1 cellular context compared by ENCODE assay signal in the genomic region with DNA sequence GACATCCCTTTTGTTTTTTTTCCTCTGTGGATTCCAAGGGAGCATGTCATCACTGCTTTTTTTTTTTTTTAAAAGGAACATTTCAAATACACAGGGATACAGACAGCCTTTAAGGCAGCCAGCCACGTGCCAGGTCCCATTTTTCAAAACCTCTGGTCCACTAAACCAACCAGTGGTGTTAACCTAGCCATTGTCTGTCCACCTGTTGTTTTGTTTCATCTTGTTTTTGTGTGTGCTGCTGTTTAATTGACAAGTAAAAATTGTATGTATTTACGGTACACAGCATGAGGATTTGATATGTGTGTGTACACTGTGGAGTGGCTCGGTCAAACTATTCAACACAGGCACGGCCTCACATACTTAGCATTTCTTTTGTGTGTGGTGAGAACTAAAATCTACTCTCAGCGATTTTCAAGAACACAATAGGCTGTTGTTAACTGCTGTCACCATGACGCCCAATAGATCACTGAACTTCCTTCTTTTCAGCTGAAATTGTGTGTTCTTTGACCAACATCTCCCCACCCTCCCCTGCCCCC.
A peak's percentile ranks its signal among the peaks of the same experiment; 100 is the strongest.
TF ChIP-seq lines count a peak whose summit lies in the region.

No MANE protein-coding gene starts in this region.

TF ChIP-seq in HepG2, 621 proteins besides CTCF, POLR2A, EP300 and RAD21 (continued from another document and continues in another):
- TF ChIP-seq, protein P1, sequence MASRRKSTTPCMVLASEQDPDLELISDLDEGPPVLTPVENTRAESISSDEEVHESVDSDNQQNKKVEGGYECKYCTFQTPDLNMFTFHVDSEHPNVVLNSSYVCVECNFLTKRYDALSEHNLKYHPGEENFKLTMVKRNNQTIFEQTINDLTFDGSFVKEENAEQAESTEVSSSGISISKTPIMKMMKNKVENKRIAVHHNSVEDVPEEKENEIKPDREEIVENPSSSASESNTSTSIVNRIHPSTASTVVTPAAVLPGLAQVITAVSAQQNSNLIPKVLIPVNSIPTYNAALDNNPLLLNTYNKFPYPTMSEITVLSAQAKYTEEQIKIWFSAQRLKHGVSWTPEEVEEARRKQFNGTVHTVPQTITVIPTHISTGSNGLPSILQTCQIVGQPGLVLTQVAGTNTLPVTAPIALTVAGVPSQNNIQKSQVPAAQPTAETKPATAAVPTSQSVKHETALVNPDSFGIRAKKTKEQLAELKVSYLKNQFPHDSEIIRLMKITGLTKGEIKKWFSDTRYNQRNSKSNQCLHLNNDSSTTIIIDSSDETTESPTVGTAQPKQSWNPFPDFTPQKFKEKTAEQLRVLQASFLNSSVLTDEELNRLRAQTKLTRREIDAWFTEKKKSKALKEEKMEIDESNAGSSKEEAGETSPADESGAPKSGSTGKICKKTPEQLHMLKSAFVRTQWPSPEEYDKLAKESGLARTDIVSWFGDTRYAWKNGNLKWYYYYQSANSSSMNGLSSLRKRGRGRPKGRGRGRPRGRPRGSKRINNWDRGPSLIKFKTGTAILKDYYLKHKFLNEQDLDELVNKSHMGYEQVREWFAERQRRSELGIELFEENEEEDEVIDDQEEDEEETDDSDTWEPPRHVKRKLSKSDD (CRISPR knock-in tag; IDR thresholded peaks at IDR 0.05; ENCODE audit: low read depth): 0 out of 2 replicates have a peak, but pooled peaks have one; percentile 20
- TF ChIP-seq PLRG1 (conservative IDR thresholded peaks at IDR 0.05): no peak
- TF ChIP-seq ZNF691 (CRISPR knock-in tag; IDR thresholded peaks at IDR 0.05; ENCODE audit: borderline replicate concordance, low read depth): no peak
- TF ChIP-seq FOXP1 (IDR thresholded peaks at IDR 0.05): no peak
- TF ChIP-seq FOXP1 (CRISPR knock-in tag; IDR thresholded peaks at IDR 0.05): peak; percentile 75
- peak; percentile 49; the same call in 1 of the 2 replicates for TF ChIP-seq RFX3 (CRISPR knock-in tag; IDR thresholded peaks at IDR 0.05)
- no peak for TF ChIP-seq ZBTB3 (CRISPR knock-in tag; IDR thresholded peaks at IDR 0.05; ENCODE audit: borderline replicate concordance, low read depth)
- TF ChIP-seq ELF3 (CRISPR knock-in tag; IDR thresholded peaks at IDR 0.05): peak; percentile 84
- no peak for TF ChIP-seq ATRX (CRISPR knock-in tag; IDR thresholded peaks at IDR 0.05; ENCODE audit: borderline replicate concordance)
- TF ChIP-seq PAXIP1 (CRISPR knock-in tag; conservative IDR thresholded peaks at IDR 0.05): peak; percentile 28
- TF ChIP-seq SRSF1 (optimal IDR thresholded peaks at IDR 0.05; ENCODE audit: low read depth, low read length): no peak
- TF ChIP-seq ZSCAN29 (CRISPR knock-in tag; conservative IDR thresholded peaks at IDR 0.05): no peak
- TF ChIP-seq, protein P2, sequence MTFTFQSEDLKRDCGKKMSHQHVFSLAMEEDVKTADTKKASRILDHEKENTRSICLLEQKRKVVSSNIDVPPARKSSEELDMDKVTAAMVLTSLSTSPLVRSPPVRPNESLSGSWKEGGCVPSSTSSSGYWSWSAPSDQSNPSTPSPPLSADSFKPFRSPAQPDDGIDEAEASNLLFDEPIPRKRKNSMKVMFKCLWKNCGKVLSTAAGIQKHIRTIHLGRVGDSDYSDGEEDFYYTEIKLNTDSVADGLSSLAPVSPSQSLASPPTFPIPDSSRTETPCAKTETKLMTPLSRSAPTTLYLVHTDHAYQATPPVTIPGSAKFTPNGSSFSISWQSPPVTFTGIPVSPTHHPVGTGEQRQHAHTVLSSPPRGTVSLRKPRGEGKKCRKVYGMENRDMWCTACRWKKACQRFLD (CRISPR knock-in tag; IDR thresholded peaks at IDR 0.05; ENCODE audit: borderline replicate concordance): no peak
- TF ChIP-seq FOSL2 (CRISPR knock-in tag; IDR thresholded peaks at IDR 0.05): no peak; the same call in 1 of the 2 replicates
- TF ChIP-seq, protein P3, sequence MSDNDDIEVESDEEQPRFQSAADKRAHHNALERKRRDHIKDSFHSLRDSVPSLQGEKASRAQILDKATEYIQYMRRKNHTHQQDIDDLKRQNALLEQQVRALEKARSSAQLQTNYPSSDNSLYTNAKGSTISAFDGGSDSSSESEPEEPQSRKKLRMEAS (IDR thresholded peaks at IDR 0.05): peak; percentile 49; the same call in 1 of the 2 replicates
- TF ChIP-seq HNF4G (IDR thresholded peaks at IDR 0.05; ENCODE audit: borderline replicate concordance, low read depth, low read length): no peak
- no peak for TF ChIP-seq HNF4G (CRISPR knock-in tag; IDR thresholded peaks at IDR 0.05; ENCODE audit: borderline replicate concordance, low read depth)
- peak; percentile 40; the same call in 1 of the 2 replicates for TF ChIP-seq FOXK2 (IDR thresholded peaks at IDR 0.05)
- TF ChIP-seq ZBTB10 (CRISPR knock-in tag; IDR thresholded peaks at IDR 0.05; ENCODE audit: borderline replicate concordance): no peak
- no peak for TF ChIP-seq UBTF (CRISPR knock-in tag; IDR thresholded peaks at IDR 0.05)
- TF ChIP-seq HNF1A (IDR thresholded peaks at IDR 0.05; ENCODE audit: low read depth): no peak
- TF ChIP-seq HNF1A (CRISPR knock-in tag; IDR thresholded peaks at IDR 0.05; ENCODE audit: borderline replicate concordance): peak; percentile 27; the same call in 1 of the 2 replicates
- TF ChIP-seq ZNF503 (CRISPR knock-in tag; IDR thresholded peaks at IDR 0.05): no peak
- TF ChIP-seq POGK (CRISPR knock-in tag; conservative IDR thresholded peaks at IDR 0.05): no peak
- 0 out of 2 replicates have a peak, but pooled peaks have one; percentile 13 for TF ChIP-seq ZNF34 (CRISPR knock-in tag; IDR thresholded peaks at IDR 0.05; ENCODE audit: borderline replicate concordance)
